In genomic region chr1:203871114-203871875, GRCh38 we compare ENCODE assay signal across 8 cellular contexts. TPM values are rescaled to one million over a fixed set of nuclear protein-coding genes. Genes with fewer than 3 reads are reported as not detected.
DNase-seq lines count a peak whose midpoint lies in the region; ATAC-seq and TF ChIP-seq lines count a peak whose summit lies in the region.

No MANE protein-coding gene starts in this region.

- H3K4me1 ChIP-seq in Panc1 (ENCODE audit: control insufficient read depth, insufficient read depth, low read length) (peaks cover 18% of the 10 kb centered on the region), suprapubic skin (peaks cover 11% of the 10 kb centered on the region)

- peak overlapping the region; percentile 66 for H3K27ac ChIP-seq in Panc1 (ENCODE audit: low read length)
- peak overlapping the region; percentile 31 for H3K27ac ChIP-seq in cingulate gyrus (ENCODE audit: low read depth, low read length)
- peak overlapping the region; percentile 53 for H3K27ac ChIP-seq in layer of hippocampus (ENCODE audit: low read depth, low read length)
- H3K27ac ChIP-seq in suprapubic skin, result peak overlapping the region; percentile 51

- DNase-seq in NCI-H1436 (lab: John Stamatoyannopoulos, UW) (peak; percentile 56), NCI-H1436 treated with DMSO at 0.1 percent for 48 hours (lab: John Stamatoyannopoulos, UW) (no peak), Panc1 (ENCODE audit: low read depth, low spot score) (no peak), suprapubic skin (ENCODE audit: low spot score in 2 of 2) (no peak)
- peak; percentile 76 for DNase-seq in Jurkat, Clone E6-1 (ENCODE audit: low read depth, low spot score)

- 52% methylated on average over 3 of the region's 3 CpGs for WGBS in suprapubic skin

- H3K9me3 ChIP-seq in Panc1 (ENCODE audit: control insufficient read depth, insufficient read depth, low read depth, low read length), result no peaks in the 10 kb centered on the region
- H3K9me3 ChIP-seq in suprapubic skin, result no peaks in the 10 kb centered on the region

- no peak for TF ChIP-seq POLR2A in suprapubic skin (IDR thresholded peaks at IDR 0.05)

- peak; percentile 84 for TF ChIP-seq CTCF in Panc1 (IDR thresholded peaks at IDR 0.05)
- peak; percentile 71 to 97 for TF ChIP-seq CTCF in suprapubic skin (IDR thresholded peaks at IDR 0.05)

- in situ Hi-C loops in Panc1 (cut with HindIII; ENCODE audit: low pct_unique_long_range_greater_than_20kb, low sequenced_read_pairs), result loop anchor here (25.0 kb wide), 1 partner anchor 266 kb away; no protein-coding TSS in a partner anchor

- CTCF ChIA-PET in Panc1 (lab: Charles Lee), result interaction anchor here (0.5 to 3.6 kb wide), 6 partner anchors 9 to 257 kb away, joined by 3 to 30 read pairs (median 6); no protein-coding TSS in a partner anchor

- H3K36me3 ChIP-seq in Panc1 (ENCODE audit: control insufficient read depth, insufficient read depth, low read length) (peaks cover 25% of the 10 kb centered on the region), suprapubic skin (peaks cover 56% of the 10 kb centered on the region)

- TF ChIP-seq EP300 in suprapubic skin (IDR thresholded peaks at IDR 0.05), result no peak

- H3K4me3 ChIP-seq in Jurkat, Clone E6-1 (ENCODE audit: low read length), result no peak overlapping the region
- no peak overlapping the region for H3K4me3 ChIP-seq in Panc1 (ENCODE audit: low read depth in 2 of 2, low read length in 2 of 2)
- no peak overlapping the region for H3K4me3 ChIP-seq in suprapubic skin

- intact Hi-C loops in Panc1 (cut with micrococcal nuclease; ENCODE audit: unreplicated experiment), result loop anchor here (1.0 kb wide), 1 partner anchor 256 kb away; no protein-coding TSS in a partner anchor

- POLR2A ChIA-PET in Panc1 (lab: Charles Lee), result interaction anchor here (0.5 to 1.1 kb wide), 4 partner anchors 9 to 244 kb away, joined by 3 to 13 read pairs (median 5); no protein-coding TSS in a partner anchor

- BruUV-seq in Panc1 (replicated peaks; lab: Mats Ljungman, UMichigan), result no TSS peak

- H3K27me3 ChIP-seq in Panc1 (ENCODE audit: control insufficient read depth, insufficient read depth, low read length) (no peaks in the 10 kb centered on the region), layer of hippocampus (ENCODE audit: control insufficient read depth, insufficient read depth, low read length) (no peaks in the 10 kb centered on the region), suprapubic skin (no peaks in the 10 kb centered on the region)

- ATAC-seq in Panc1 (peak; percentile 85), HG03045 (IDR thresholded peaks at IDR 0.05; ENCODE audit: unreplicated experiment) (no peak)

RNA-seq across cellular contexts. Expression of gene SNRPE, which starts 9.9 kb away (rescaled TPM):
- 545 TPM for polyA plus RNA-seq in Jurkat, Clone E6-1 (2012; ENCODE audit: insufficient read depth, insufficient read length)
- 217 TPM for total RNA-seq in Panc1 (2021; ENCODE audit: unreplicated experiment)
- polyA plus RNA-seq in Panc1 (2012; ENCODE audit: insufficient read length), result 164 TPM
- 10 to 100 TPM; 17.8 to 90.2 (median 42.4) TPM for total RNA-seq in suprapubic skin

Comparison
In these comparisons a context has a peak if more than half of its experiments do, and no peak if none do; other contexts are left out.
1. DNase-seq: peak in NCI-H1436 (single experiment) and Jurkat, Clone E6-1 (single experiment); none in NCI-H1436 treated with DMSO at 0.1 percent for 48 hours (single experiment), Panc1 (single experiment) and suprapubic skin (0 of 2).
2. Peak in every context shown above with its lines, with median percentiles within 50 percentile points of each other: H3K27ac ChIP-seq.